In genomic region chr2:147937744-147938349, GRCh38 we compare ENCODE assay signal across 8 cellular contexts.
DNase-seq lines count a peak whose midpoint lies in the region; ATAC-seq and TF ChIP-seq lines count a peak whose summit lies in the region.

No MANE protein-coding gene starts in this region.

- H3K36me3 ChIP-seq in adipocyte (ENCODE audit: control insufficient read depth, insufficient read depth, low read length, severe bottlenecking) (peaks cover 38% of the 10 kb centered on the region), hepatocyte (replicated peaks; ENCODE audit: insufficient read depth, low read depth) (peaks cover 5% of the 10 kb centered on the region), thoracic aorta (peaks cover 9% of the 10 kb centered on the region)

- no peaks in the 10 kb centered on the region for H3K9me3 ChIP-seq in adipocyte (ENCODE audit: control insufficient read depth, low read length)
- H3K9me3 ChIP-seq in hepatocyte (ENCODE audit: low read depth) = no peaks in the 10 kb centered on the region
- no peaks in the 10 kb centered on the region for H3K9me3 ChIP-seq in thoracic aorta

- DNase-seq in CD1c-positive myeloid dendritic cell (ENCODE audit: extremely low spot score) = peak; percentile 56
- peak; percentile 20 for DNase-seq in M059J (ENCODE audit: low read depth)
- DNase-seq in adipocyte (ENCODE audit: low read depth) = peak; percentile 74
- DNase-seq in hepatocyte (ENCODE audit: low spot score) = peak; percentile 61
- DNase-seq in thoracic aorta (ENCODE audit: low spot score) = no peak
- no peak for DNase-seq in activated CD8-positive, alpha-beta memory T cell treated with anti-CD3 and anti-CD28 coated beads, Interleukin-2, amount 50 U/mL, for 48 hours

- no peaks in the 10 kb centered on the region for H3K9me2 ChIP-seq in hepatocyte (replicated peaks; ENCODE audit: insufficient read depth)

- no peak overlapping the region for H3K9ac ChIP-seq in adipocyte (ENCODE audit: low read length)

- no peaks in the 10 kb centered on the region for H3K79me2 ChIP-seq in hepatocyte

- 37% methylated on average over 3 of the region's 3 CpGs for WGBS in hepatocyte (ENCODE audit: low lambda C conversion rate, missing lambda C conversion rate)

- H4K20me1 ChIP-seq in hepatocyte (ENCODE audit: insufficient read depth, poor library complexity, severe bottlenecking) = no peaks in the 10 kb centered on the region

- peak; percentile 88 for TF ChIP-seq CTCF in hepatocyte (IDR thresholded peaks at IDR 0.05; ENCODE audit: poor library complexity)
- TF ChIP-seq CTCF in thoracic aorta (IDR thresholded peaks at IDR 0.05) = peak; percentile 78

- H3K27me3 ChIP-seq in adipocyte (replicated peaks; ENCODE audit: control insufficient read depth, insufficient read depth, low read length) (no peaks in the 10 kb centered on the region), hepatocyte (no peaks in the 10 kb centered on the region), thoracic aorta (replicated peaks; ENCODE audit: insufficient read depth) (no peaks in the 10 kb centered on the region)

- ATAC-seq in GM18870 (IDR thresholded peaks at IDR 0.05; ENCODE audit: unreplicated experiment) (peak; percentile 79), thoracic aorta (ENCODE audit: insufficient number of reproducible peaks, low FRiP score, low read depth) (no peak), GM19452 (IDR thresholded peaks at IDR 0.05; ENCODE audit: unreplicated experiment) (no peak)

- H3K27ac ChIP-seq in hepatocyte (no peak overlapping the region), thoracic aorta (no peak overlapping the region)

- H3K4me3 ChIP-seq in adipocyte (ENCODE audit: low read length) = no peak overlapping the region
- H3K4me3 ChIP-seq in hepatocyte = no peak overlapping the region
- H3K4me3 ChIP-seq in thoracic aorta = no peak overlapping the region

- H2AFZ ChIP-seq in hepatocyte = no peak overlapping the region

- H3K4me1 ChIP-seq in adipocyte (ENCODE audit: control insufficient read depth, insufficient read depth, low read length) (peaks cover 11% of the 10 kb centered on the region), hepatocyte (ENCODE audit: insufficient read depth) (no peaks in the 10 kb centered on the region), thoracic aorta (ENCODE audit: control insufficient read depth in 1 of 2, low read depth in 2 of 2) (no peaks in the 10 kb centered on the region)

- no peak overlapping the region for H3K4me2 ChIP-seq in hepatocyte

Comparison
In these comparisons a context has a peak if more than half of its experiments do, and no peak if none do; other contexts are left out.
1. DNase-seq: peak in CD1c-positive myeloid dendritic cell (single experiment), M059J (single experiment), adipocyte (single experiment) and hepatocyte (single experiment); none in thoracic aorta (single experiment) and activated CD8-positive, alpha-beta memory T cell treated with anti-CD3 and anti-CD28 coated beads, Interleukin-2, amount 50 U/mL, for 48 hours (single experiment).